In genomic region chr14:54498579-54498978, GRCh38 we compare ENCODE assay signal across 24 cellular contexts.
"Had no signal": no experiment of that assay in that cellular context is flagged by ENCODE, and none has a peak within 500 bp of the region (broad histone marks: within the 10 kb centered on the region; RNA-seq: fewer than 3 reads in every experiment).

No MANE protein-coding gene starts in this region.

- FAIRE-seq: colon, endometrium, urothelium cell line had no signal

- H3K4me1 ChIP-seq: breast epithelium, gastroesophageal sphincter, testis had no signal

- H3K36me3 ChIP-seq: breast epithelium, gastroesophageal sphincter, left lung, transverse colon had no signal

- H3K27me3 ChIP-seq: breast epithelium, left lung, testis, transverse colon had no signal

- ATAC-seq: activated CD4-positive, alpha-beta T cell treated with anti-CD3 and anti-CD28 coated beads for 36 hours; activated CD8-positive, alpha-beta memory T cell treated with anti-CD3 and anti-CD28 coated beads, Interleukin-2, amount 10 ng/mL, durations not matched to agents 7 days and 5 days; activated CD8-positive, alpha-beta T cell treated with anti-CD3 and anti-CD28 coated beads, Interleukin-2, amount 10 ng/mL, durations not matched to agents 7 days and 5 days; activated naive CD8-positive, alpha-beta T cell treated with anti-CD3 and anti-CD28 coated beads, Interleukin-2, amount 50 U/mL, for 24 hours; gastroesophageal sphincter; left lung; natural killer cell treated with Interleukin-12 subunit alpha and Interleukin-12 subunit beta and Interleukin-15 and Interleukin-18, amount 100 ng/mL, for 72 hours; stimulated activated naive CD8-positive, alpha-beta T cell treated with anti-CD3 and anti-CD28 coated beads, Interleukin-15, Interleukin-2, amounts not matched to agents 100 U/mL and 50 U/mL, for 24 hours; T-cell had no signal

- H3K4me3 ChIP-seq: breast epithelium, gastroesophageal sphincter, left lung, mucosa of descending colon, testis, transverse colon had no signal

- H3K9me3 ChIP-seq: breast epithelium, gastroesophageal sphincter, left lung, mucosa of descending colon, testis, transverse colon had no signal

- H3K27ac ChIP-seq: breast epithelium, gastroesophageal sphincter, left lung, testis had no signal

- DNase-seq: activated CD4-positive, alpha-beta T cell treated with anti-CD3 and anti-CD28 coated beads for 36 hours; activated CD4-positive, CD25-positive, alpha-beta regulatory T cell; activated CD8-positive, alpha-beta memory T cell treated with anti-CD3 and anti-CD28 coated beads, Interleukin-2, amount 10 ng/mL, durations not matched to agents 7 days and 5 days; activated CD8-positive, alpha-beta T cell treated with anti-CD3 and anti-CD28 coated beads, Interleukin-2, amount 10 ng/mL, durations not matched to agents 7 days and 5 days; activated naive CD8-positive, alpha-beta T cell treated with anti-CD3 and anti-CD28 coated beads, Interleukin-2, amount 50 U/mL, for 24 hours; activated T-cell treated with anti-CD3 and anti-CD28 coated beads, Interleukin-2, amount 50 U/mL, for 48 hours; amygdala; effector CD8-positive, alpha-beta T cell; kidney glomerular epithelial cell; left lung; nucleus accumbens; stimulated activated CD4-positive, alpha-beta T cell treated with anti-CD3 and anti-CD28 coated beads, Interleukin-12 subunit alpha, Interleukin-12 subunit beta, amount 100 ng/mL, for 4 hours; stimulated activated CD4-positive, alpha-beta T cell treated with anti-CD3 and anti-CD28 coated beads, Interleukin-4, amount 100 ng/mL, for 1 hour; stimulated activated naive CD8-positive, alpha-beta T cell treated with anti-CD3 and anti-CD28 coated beads, Interleukin-15, Interleukin-2, amounts not matched to agents 100 U/mL and 50 U/mL, for 24 hours; T-cell; testis; transverse colon had no signal
